In the genomic region with DNA sequence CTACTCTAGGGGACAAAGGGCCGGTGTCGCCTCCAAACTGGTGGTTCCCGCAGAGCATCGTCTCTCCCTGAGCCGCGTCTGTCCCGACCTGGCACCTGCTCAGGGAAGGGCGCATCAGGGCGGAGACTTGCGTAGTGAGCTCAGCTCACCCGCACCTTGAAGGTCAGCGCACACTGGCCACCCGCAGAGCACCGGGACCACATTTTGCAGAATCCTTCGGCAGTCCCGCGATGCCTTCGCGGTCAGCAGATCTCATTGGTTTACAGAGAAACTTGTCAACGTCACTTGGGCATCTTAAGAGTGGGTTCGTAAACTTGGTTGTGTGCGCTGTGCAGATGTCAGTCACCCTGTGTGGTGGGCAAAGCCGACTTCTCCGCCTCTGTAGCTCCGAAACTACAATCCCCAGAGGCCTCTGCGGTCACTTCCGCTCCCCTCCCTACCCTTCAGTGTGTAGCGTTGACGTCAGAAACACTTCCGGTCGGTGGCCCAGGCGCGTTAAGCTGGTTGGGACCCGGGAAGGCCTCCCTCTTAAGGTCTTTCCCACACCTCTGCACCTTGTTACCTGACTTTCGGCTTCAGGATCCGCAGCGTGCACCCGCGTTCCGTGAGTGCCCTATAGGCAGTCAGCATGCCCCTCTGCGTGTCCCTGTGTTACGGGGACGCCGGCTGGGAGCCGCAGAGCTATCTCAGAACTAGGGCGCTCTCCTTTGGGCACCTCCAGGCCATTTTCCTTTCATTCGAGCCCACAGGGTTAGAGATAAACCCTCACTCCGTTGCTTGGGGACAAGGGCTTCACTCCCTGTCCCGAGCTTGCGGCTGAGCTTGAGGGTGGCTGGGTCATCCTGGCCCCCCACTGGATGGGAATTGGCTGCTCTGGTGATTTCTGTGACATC, we compare ENCODE assay signal across 8 cellular contexts. TPM values are rescaled to one million over a fixed set of nuclear protein-coding genes. Genes with fewer than 3 reads are reported as not detected.
DNase-seq lines count a peak whose midpoint lies in the region; ATAC-seq and TF ChIP-seq lines count a peak whose summit lies in the region.

No MANE protein-coding gene starts in this region.

- H3K9ac ChIP-seq in HUES64 (ENCODE audit: low read depth, low read length) (peak overlapping the region; percentile 90), trophoblast cell (ENCODE audit: low read length) (peak overlapping the region; percentile 98)

- peak overlapping the region; percentile 48 for H2BK120ac ChIP-seq in trophoblast cell (ENCODE audit: insufficient read depth, low read length, poor library complexity)

- H3K4me3 ChIP-seq in ACC112 (ENCODE audit: low read depth, low read length): peak overlapping the region; percentile 92
- H3K4me3 ChIP-seq in HUES64 (ENCODE audit: low read length): peak overlapping the region; percentile 84
- peak overlapping the region; percentile 62 to 99 (median 84) for H3K4me3 ChIP-seq in heart left ventricle
- peak overlapping the region; percentile 98 for H3K4me3 ChIP-seq in trophoblast cell (ENCODE audit: low read depth, low read length)
- peak overlapping the region; percentile 77 to 78 for H3K4me3 ChIP-seq in tibial artery

- H2AK5ac ChIP-seq in trophoblast cell (ENCODE audit: low read length): no peak overlapping the region

- H3K79me2 ChIP-seq in ACC112 (ENCODE audit: control insufficient read depth, insufficient read depth, low read length, unreplicated experiment) (peaks cover 21% of the 10 kb centered on the region), trophoblast cell (ENCODE audit: control insufficient read depth, insufficient read depth, low read length, poor library complexity) (peaks cover 5% of the 10 kb centered on the region)

- H3K27ac ChIP-seq in ACC112 (ENCODE audit: low read depth, low read length) (peak overlapping the region; percentile 57), HUES64 (ENCODE audit: low read depth, low read length) (peak overlapping the region; percentile 77), heart left ventricle (peak overlapping the region; percentile 19 to 95 (median 87)), trophoblast cell (ENCODE audit: low read depth, low read length) (no peak overlapping the region), tibial artery (peak overlapping the region; percentile 77 to 91)

- peaks cover 4% of the 10 kb centered on the region for H3K79me1 ChIP-seq in trophoblast cell (ENCODE audit: low read length)

- H2AFZ ChIP-seq in ACC112 (ENCODE audit: low read length, unreplicated experiment) (peak overlapping the region; percentile 43), trophoblast cell (ENCODE audit: insufficient read depth, low read length, poor library complexity) (peak overlapping the region; percentile 63)

- 66% methylated on average over 50 of the region's 50 CpGs for WGBS in HUES64
- 1 to 6% (median 3%) methylated on average over 30 to 50 of the region's 50 CpGs for WGBS in heart left ventricle, 4 donors
- WGBS in trophoblast cell (ENCODE audit: extremely low coverage, insufficient coverage, insufficient read length): no CpG with 5 or more reads among the region's 50 CpGs

- H2BK5ac ChIP-seq in trophoblast cell (ENCODE audit: low read depth, low read length, poor library complexity): peak overlapping the region; percentile 3

- H3K4me1 ChIP-seq in ACC112 (ENCODE audit: control insufficient read depth, insufficient read depth, low read length, unreplicated experiment): peaks cover 13% of the 10 kb centered on the region
- peaks cover 10% of the 10 kb centered on the region; the same call in 1 of the 2 replicates for H3K4me1 ChIP-seq in HUES64 (ENCODE audit: insufficient read depth, low read length)
- H3K4me1 ChIP-seq in heart left ventricle: peaks cover 3 to 51% (median 27%) of the 10 kb centered on the region in 12 donors
- peaks cover 10 to 13% of the 10 kb centered on the region in 2 experiments for H3K4me1 ChIP-seq in trophoblast cell (ENCODE audit: control insufficient read depth in 1 of 2, insufficient read depth in 2 of 2, low read length in 2 of 2)
- H3K4me1 ChIP-seq in tibial artery: peaks cover 0 to 37% (median 20%) of the 10 kb centered on the region in 4 donors

- intact Hi-C loops in heart left ventricle (cut with DNase I): loop anchor here in 4 of 10 donors (1.0 to 10.0 kb wide), 6 partner anchors 17 to 133 kb away; partner anchors contain the start of genes ZNF527 (in 3 of the 4), ZNF569 (in 2 of the 4), ZNF570 (in 2 of the 4) and ZNF383 (in 1 of the 4)
- intact Hi-C loops in tibial artery (cut with DNase I; ENCODE audit: low total_unique reads): no loop called here

- H4K8ac ChIP-seq in trophoblast cell (ENCODE audit: low read depth, low read length): peak overlapping the region; percentile 69

- peak overlapping the region; percentile 95 for H3K4me2 ChIP-seq in trophoblast cell (ENCODE audit: low read length)

- peak overlapping the region; percentile 50 for H3K4ac ChIP-seq in trophoblast cell (ENCODE audit: low read depth, low read length)

- peak; percentile 99 for ATAC-seq in GM19025 (IDR thresholded peaks at IDR 0.05; ENCODE audit: low read depth, unreplicated experiment)
- peak; percentile 98 to 99 (median 99) for ATAC-seq in heart left ventricle

- no peak for TF ChIP-seq CTCF in heart left ventricle (IDR thresholded peaks at IDR 0.05)
- no peak for TF ChIP-seq CTCF in tibial artery (IDR thresholded peaks at IDR 0.05)

- H2BK12ac ChIP-seq in trophoblast cell (ENCODE audit: low read length): no peak overlapping the region

- TF ChIP-seq POLR2A in heart left ventricle (IDR thresholded peaks at IDR 0.05): peak in 1 of 2 donors; percentile 82

- peak overlapping the region; percentile 67 for H4K12ac ChIP-seq in trophoblast cell (ENCODE audit: low read depth, low read length)

- DNase-seq in SKM-1 (lab: John Stamatoyannopoulos, UW; ENCODE audit: unreplicated experiment) (peak; percentile 11), amniotic epithelial cell (ENCODE audit: low read depth) (peak; percentile 89), heart left ventricle (peak; percentile 93 to 96 (median 95)), trophoblast cell (peak; percentile 82 to 88), tibial artery (peak; percentile 92 to 93)

- H4K91ac ChIP-seq in trophoblast cell (ENCODE audit: low read depth, low read length): peak overlapping the region; percentile 36

- H3K23ac ChIP-seq in trophoblast cell (ENCODE audit: low read length): no peak overlapping the region

- peak overlapping the region; percentile 26 for H3K18ac ChIP-seq in trophoblast cell (ENCODE audit: low read length)

- no peaks in the 10 kb centered on the region for H3K27me3 ChIP-seq in ACC112 (ENCODE audit: insufficient read depth, low read length)
- no peaks in the 10 kb centered on the region for H3K27me3 ChIP-seq in HUES64 (ENCODE audit: insufficient read depth, low read length)
- H3K27me3 ChIP-seq in heart left ventricle: no peaks in the 10 kb centered on the region
- H3K27me3 ChIP-seq in trophoblast cell (ENCODE audit: insufficient read depth, low read length): no peaks in the 10 kb centered on the region
- no peaks in the 10 kb centered on the region for H3K27me3 ChIP-seq in tibial artery

- H3K9me3 ChIP-seq in HUES64 (ENCODE audit: insufficient read depth, low read depth, low read length): no peaks in the 10 kb centered on the region
- no peaks in the 10 kb centered on the region for H3K9me3 ChIP-seq in heart left ventricle
- H3K9me3 ChIP-seq in trophoblast cell (ENCODE audit: insufficient read depth, low read depth, low read length): no peaks in the 10 kb centered on the region
- H3K9me3 ChIP-seq in tibial artery: no peaks in the 10 kb centered on the region

- H3K36me3 ChIP-seq in ACC112 (ENCODE audit: insufficient read depth, low read length) (no peaks in the 10 kb centered on the region), HUES64 (ENCODE audit: insufficient read depth, low read length) (peaks cover 29% of the 10 kb centered on the region), heart left ventricle (peaks cover 0 to 18% (median 8%) of the 10 kb centered on the region in 9 donors), trophoblast cell (ENCODE audit: control insufficient read depth in 1 of 2, insufficient read depth in 2 of 2, low read length in 2 of 2) (peaks cover 0 to 2% of the 10 kb centered on the region in 2 experiments), tibial artery (peaks cover 4 to 13% (median 5%) of the 10 kb centered on the region in 3 donors)

- H3K14ac ChIP-seq in trophoblast cell (ENCODE audit: low read length): peak overlapping the region; percentile 62

RNA-seq across cellular contexts. Expression of gene ZNF527, which starts 36.5 kb away (rescaled TPM):
- 2.5 TPM for polyA plus RNA-seq in HUES64 (2013, experiment 1 of 2)
- 2.0 TPM for polyA plus RNA-seq in HUES64 (2013, experiment 2 of 2)
- 1 to 10 TPM; 3.9 to 9.3 (median 6.1) TPM for total RNA-seq in heart left ventricle
- polyA plus RNA-seq in heart left ventricle: 1 to 10 TPM; 4.0 to 5.3 TPM
- 1.7 TPM in 2 replicates for polyA plus RNA-seq in trophoblast cell (2013)

Comparison
In these comparisons a context has a peak if more than half of its experiments do, and no peak if none do; other contexts are left out.
1. DNase-seq: peak in every context shown above with its lines; median percentile 95 in heart left ventricle; 92 in tibial artery; 89 in amniotic epithelial cell; 85 in trophoblast cell; 11 in SKM-1.